ENCODE assay signal across 22 cellular contexts in the genomic region with DNA sequence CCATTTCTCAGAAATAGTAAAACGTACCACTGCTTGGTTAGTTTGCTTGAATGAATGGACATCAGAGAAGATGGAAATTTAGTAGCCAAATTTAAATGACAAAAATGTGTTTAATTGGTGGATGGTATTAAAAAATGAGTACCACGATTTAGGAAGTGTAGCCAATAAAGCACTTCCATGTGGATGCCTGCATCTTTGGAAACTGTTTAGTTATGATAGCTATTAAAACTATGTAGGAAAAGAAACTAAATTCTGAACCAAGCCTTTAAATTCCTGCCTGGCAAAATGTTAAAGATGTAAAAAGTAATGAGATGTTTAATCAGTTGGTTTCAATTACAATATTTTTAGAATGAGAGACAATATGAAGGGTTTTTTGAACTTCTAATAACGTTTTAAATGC.
DNase-seq lines count a peak whose midpoint lies in the region; FAIRE-seq and TF ChIP-seq lines count a peak whose summit lies in the region.
"Had no signal": no experiment of that assay in that cellular context is flagged by ENCODE, and none has a peak within 500 bp of the region (broad histone marks: within the 10 kb centered on the region; RNA-seq: fewer than 3 reads in every experiment).

No MANE protein-coding gene starts in this region.

- H3K4me2 ChIP-seq in MM.1S (ENCODE audit: low read depth, low read length), result no peak overlapping the region

- H3K4me1 ChIP-seq in ACC112 (ENCODE audit: control insufficient read depth, insufficient read depth, low read length, unreplicated experiment), result peaks cover 48% of the 10 kb centered on the region
- no peaks in the 10 kb centered on the region for H3K4me1 ChIP-seq in MM.1S (ENCODE audit: low read length)
- H3K4me1 ChIP-seq: HAP-1 had no signal

- H3K4me3 ChIP-seq in ACC112 (ENCODE audit: low read depth, low read length) (no peak overlapping the region), MM.1S (ENCODE audit: low read length) (no peak overlapping the region)
- H3K4me3 ChIP-seq: GM23248, HAP-1 had no signal

- peak overlapping the region; percentile 37; the same call in 1 of the 2 replicates for H3K4me3 Mint-ChIP-seq in HFFc6
- H3K4me3 Mint-ChIP-seq: CD4-positive, CD25-positive, alpha-beta regulatory T cell; CD8-positive, alpha-beta memory T cell had no signal

- peak; percentile 15 for FAIRE-seq in endometrium (lab: Jason Lieb, UNC)
- FAIRE-seq in islet of Langerhans (lab: Jason Lieb, UNC), result peak; percentile 81
- FAIRE-seq: GM12891, HTR-8/SVneo had no signal

- no peaks in the 10 kb centered on the region for H3K36me3 ChIP-seq in ACC112 (ENCODE audit: insufficient read depth, low read length)
- no peaks in the 10 kb centered on the region for H3K36me3 ChIP-seq in MM.1S (replicated peaks; ENCODE audit: insufficient read depth, low read length)
- H3K36me3 ChIP-seq: BE2C, HAP-1 had no signal

- peaks cover 97% of the 10 kb centered on the region for H3K4me1 Mint-ChIP-seq in HFFc6 (ENCODE audit: low read depth)
- H3K4me1 Mint-ChIP-seq: CD4-positive, CD25-positive, alpha-beta regulatory T cell; CD8-positive, alpha-beta memory T cell had no signal

- H4K20me1 ChIP-seq in MM.1S (ENCODE audit: insufficient read depth, low read length), result no peaks in the 10 kb centered on the region

- H3F3A ChIP-seq in MM.1S (ENCODE audit: insufficient read depth, low read length), result no peaks in the 10 kb centered on the region

- no peaks in the 10 kb centered on the region for H3K9me3 Mint-ChIP-seq in HFFc6
- H3K9me3 Mint-ChIP-seq: CD8-positive, alpha-beta memory T cell had no signal

- no peak overlapping the region for H3K9ac ChIP-seq in MM.1S (ENCODE audit: low read length)
- H3K9ac ChIP-seq: GM23248 had no signal

- H3K9me3 ChIP-seq in MM.1S (replicated peaks; ENCODE audit: insufficient read depth, low read length), result no peaks in the 10 kb centered on the region
- H3K9me3 ChIP-seq: BE2C, HAP-1 had no signal

- TF ChIP-seq CTCF in HFFc6 (IDR thresholded peaks at IDR 0.05) (no peak), MM.1S (IDR thresholded peaks at IDR 0.05; ENCODE audit: low read length) (no peak)

- H2AFZ ChIP-seq in ACC112 (ENCODE audit: low read length, unreplicated experiment) (peak overlapping the region; percentile 51), MM.1S (ENCODE audit: low read length) (no peak overlapping the region)
- H2AFZ ChIP-seq: GM23248 had no signal

- H3K27me3 ChIP-seq in ACC112 (ENCODE audit: insufficient read depth, low read length), result no peaks in the 10 kb centered on the region
- no peaks in the 10 kb centered on the region for H3K27me3 ChIP-seq in MM.1S (replicated peaks; ENCODE audit: insufficient read depth, low read length)
- H3K27me3 ChIP-seq: BE2C had no signal

- no peaks in the 10 kb centered on the region; the same call in 1 of the 2 replicates for H3K36me3 Mint-ChIP-seq in HFFc6 (ENCODE audit: low read depth)
- H3K36me3 Mint-ChIP-seq: CD4-positive, CD25-positive, alpha-beta regulatory T cell; CD8-positive, alpha-beta memory T cell had no signal

- peak overlapping the region; percentile 13; the same call in 1 of the 2 replicates for H3K27ac ChIP-seq in ACC112 (ENCODE audit: low read depth, low read length)
- H3K27ac ChIP-seq in MM.1S (ENCODE audit: low read length), result no peak overlapping the region
- H3K27ac ChIP-seq: GM23248, HL-60 had no signal

- peak overlapping the region; percentile 74 for H3K27ac Mint-ChIP-seq in HFFc6
- H3K27ac Mint-ChIP-seq: CD4-positive, CD25-positive, alpha-beta regulatory T cell; CD8-positive, alpha-beta memory T cell had no signal

- DNase-seq in HFFc6 (no peak), MM.1S (no peak), activated T-cell treated with anti-CD3 and anti-CD28 coated beads for 4 hours (no peak), NCI-H526 (lab: John Stamatoyannopoulos, UW) (no peak)
- DNase-seq: 8988T; BE2C; C1 segment of cervical spinal cord; CD4-positive, CD25-positive, alpha-beta regulatory T cell; CD8-positive, alpha-beta memory T cell; COR-L47; DMS 273 treated with DMSO at 0.1 percent for 48 hours; DMS53; DND-41; GM23248; IMR-90 had no signal

- H3K79me2 ChIP-seq in ACC112 (ENCODE audit: control insufficient read depth, insufficient read depth, low read length, unreplicated experiment) (no peaks in the 10 kb centered on the region), MM.1S (ENCODE audit: low read length) (no peaks in the 10 kb centered on the region)

- no peaks in the 10 kb centered on the region; the same call in 1 of the 2 replicates for H3K27me3 Mint-ChIP-seq in HFFc6 (ENCODE audit: insufficient read depth)

- H3K9me2 ChIP-seq in MM.1S (replicated peaks; ENCODE audit: insufficient read depth, low read length), result no peaks in the 10 kb centered on the region
